9 cellular contexts compared by ENCODE assay signal in genomic region chr12:74111688-74112360, GRCh38.
DNase-seq lines count a peak whose midpoint lies in the region; ATAC-seq and TF ChIP-seq lines count a peak whose summit lies in the region.
"Had no signal": no experiment of that assay in that cellular context is flagged by ENCODE, and none has a peak within 500 bp of the region (broad histone marks: within the 10 kb centered on the region; RNA-seq: fewer than 3 reads in every experiment).

No MANE protein-coding gene starts in this region.

- H3K27me3 ChIP-seq in GM23338 (ENCODE audit: insufficient read depth) (no peaks in the 10 kb centered on the region), RWPE2 (ENCODE audit: insufficient read depth, poor library complexity, severe bottlenecking) (no peaks in the 10 kb centered on the region), gastroesophageal sphincter (no peaks in the 10 kb centered on the region)

- 59 to 61% methylated on average over 4 to 7 of the region's 8 CpGs for WGBS in gastroesophageal sphincter (ENCODE audit: low coverage in 1 of 2), 2 donors

- H3K27ac Mint-ChIP-seq in Calu3 (ENCODE audit: unreplicated experiment) (no peak overlapping the region), GM23338 (no peak overlapping the region)

- H3K36me3 Mint-ChIP-seq in Calu3 (ENCODE audit: insufficient read depth, unreplicated experiment) (no peaks in the 10 kb centered on the region), GM23338 (ENCODE audit: low read depth) (no peaks in the 10 kb centered on the region)

- DNase-seq in Calu3 (peak; percentile 66), GM23338 (ENCODE audit: low spot score) (peak; percentile 80), RWPE2 (ENCODE audit: low spot score) (no peak), iris pigment epithelial cell (ENCODE audit: low read depth) (peak; percentile 28), NCI-H2029 (lab: John Stamatoyannopoulos, UW) (no peak), HCEC 1CT (no peak), dedifferentiated amniotic fluid mesenchymal stem cell (ENCODE audit: extremely low spot score) (no peak)

- H3K27me3 Mint-ChIP-seq in Calu3 (ENCODE audit: unreplicated experiment): no peaks in the 10 kb centered on the region
- H3K27me3 Mint-ChIP-seq in GM23338 (ENCODE audit: insufficient read depth, low read depth, poor library complexity): no peaks in the 10 kb centered on the region

- no peak overlapping the region for H3K4me3 ChIP-seq in GM23338
- no peak overlapping the region for H3K4me3 ChIP-seq in RWPE2 (ENCODE audit: severe bottlenecking)
- H3K4me3 ChIP-seq in gastroesophageal sphincter: no peak overlapping the region
- H3K4me3 ChIP-seq: SK-N-MC had no signal

- no peak for TF ChIP-seq POLR2A in gastroesophageal sphincter (IDR thresholded peaks at IDR 0.05)

- H3K9me3 ChIP-seq in RWPE2 (ENCODE audit: severe bottlenecking): no peaks in the 10 kb centered on the region
- no peaks in the 10 kb centered on the region for H3K9me3 ChIP-seq in gastroesophageal sphincter

- intact Hi-C loops in Calu3 (cut with micrococcal nuclease; ENCODE audit: unreplicated experiment): loop anchor here (1.0 kb wide), 3 partner anchors 205 to 534 kb away; no protein-coding TSS in a partner anchor

- 0 out of 2 replicates have a peak overlapping the region, but pooled peaks have one; percentile 20 for H2AFZ ChIP-seq in GM23338

- H3K27ac ChIP-seq in GM23338 (ENCODE audit: low read depth) (no peak overlapping the region), RWPE2 (ENCODE audit: poor library complexity, severe bottlenecking) (no peak overlapping the region), gastroesophageal sphincter (no peak overlapping the region)
- H3K27ac ChIP-seq: SK-N-MC had no signal

- peak; percentile 43 for TF ChIP-seq CTCF in Calu3 (IDR thresholded peaks at IDR 0.05; ENCODE audit: unreplicated experiment)
- TF ChIP-seq CTCF in GM23338 (conservative IDR thresholded peaks at IDR 0.05; ENCODE audit: low read depth in 2 of 2): peak; percentile 83 to 89
- peak; percentile 28 for TF ChIP-seq CTCF in RWPE2 (IDR thresholded peaks at IDR 0.05; ENCODE audit: poor library complexity, severe bottlenecking)
- TF ChIP-seq CTCF in gastroesophageal sphincter (IDR thresholded peaks at IDR 0.05): no peak

- H3K9me3 Mint-ChIP-seq in Calu3 (ENCODE audit: low read depth, unreplicated experiment) (no peaks in the 10 kb centered on the region), GM23338 (no peaks in the 10 kb centered on the region)

- H3K79me2 ChIP-seq in GM23338 (replicated peaks; ENCODE audit: insufficient read depth): no peaks in the 10 kb centered on the region

- CTCF ChIA-PET in Calu3 (lab: Charles Lee): interaction anchor here (2.1 kb wide), 1 partner anchor 205 kb away, joined by 8 read pairs; no protein-coding TSS in a partner anchor

- H4K20me1 ChIP-seq in GM23338 (replicated peaks; ENCODE audit: insufficient read depth): no peaks in the 10 kb centered on the region

- no peaks in the 10 kb centered on the region for H3K36me3 ChIP-seq in GM23338 (ENCODE audit: insufficient read depth)
- no peaks in the 10 kb centered on the region for H3K36me3 ChIP-seq in RWPE2 (ENCODE audit: low read depth)
- no peaks in the 10 kb centered on the region for H3K36me3 ChIP-seq in gastroesophageal sphincter

- H3K4me2 ChIP-seq in GM23338: no peak overlapping the region

- no peak for TF ChIP-seq EP300 in gastroesophageal sphincter (IDR thresholded peaks at IDR 0.05)

- H3F3A ChIP-seq in GM23338 (replicated peaks; ENCODE audit: low read depth): no peaks in the 10 kb centered on the region

- H3K4me3 Mint-ChIP-seq in Calu3 (ENCODE audit: low read depth, unreplicated experiment) (no peak overlapping the region), GM23338 (no peak overlapping the region)

- ATAC-seq in GM23338 (peak; percentile 98), RWPE2 (ENCODE audit: low read depth) (peak; percentile 44; the same call in 1 of the 3 replicates), gastroesophageal sphincter (no peak)

- H3K4me1 ChIP-seq in GM23338 (ENCODE audit: insufficient read depth) (no peaks in the 10 kb centered on the region), RWPE2 (ENCODE audit: insufficient read depth, poor library complexity, severe bottlenecking) (no peaks in the 10 kb centered on the region), gastroesophageal sphincter (no peaks in the 10 kb centered on the region)

- no peaks in the 10 kb centered on the region for H3K4me1 Mint-ChIP-seq in Calu3 (ENCODE audit: low read depth, unreplicated experiment)
- no peaks in the 10 kb centered on the region for H3K4me1 Mint-ChIP-seq in GM23338

- H3K9me2 ChIP-seq in GM23338 (ENCODE audit: insufficient read depth): no peaks in the 10 kb centered on the region

- BruUV-seq in Calu3 (replicated peaks; lab: Mats Ljungman, UMichigan): no TSS peak

TF ChIP-seq in GM23338, 12 proteins besides CTCF, POLR2A, EP300 and RAD21 (continues in another document):
- no peak for TF ChIP-seq CREB1 (CRISPR knock-in tag; IDR thresholded peaks at IDR 0.05; ENCODE audit: low read depth)
- TF ChIP-seq, protein P1, sequence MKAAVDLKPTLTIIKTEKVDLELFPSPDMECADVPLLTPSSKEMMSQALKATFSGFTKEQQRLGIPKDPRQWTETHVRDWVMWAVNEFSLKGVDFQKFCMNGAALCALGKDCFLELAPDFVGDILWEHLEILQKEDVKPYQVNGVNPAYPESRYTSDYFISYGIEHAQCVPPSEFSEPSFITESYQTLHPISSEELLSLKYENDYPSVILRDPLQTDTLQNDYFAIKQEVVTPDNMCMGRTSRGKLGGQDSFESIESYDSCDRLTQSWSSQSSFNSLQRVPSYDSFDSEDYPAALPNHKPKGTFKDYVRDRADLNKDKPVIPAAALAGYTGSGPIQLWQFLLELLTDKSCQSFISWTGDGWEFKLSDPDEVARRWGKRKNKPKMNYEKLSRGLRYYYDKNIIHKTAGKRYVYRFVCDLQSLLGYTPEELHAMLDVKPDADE (IDR thresholded peaks at IDR 0.05): no peak
- no peak for TF ChIP-seq NANOG (IDR thresholded peaks at IDR 0.05; ENCODE audit: borderline replicate concordance)
- TF ChIP-seq POLR2AphosphoS5 (IDR thresholded peaks at IDR 0.05; ENCODE audit: low read depth): no peak
- TF ChIP-seq, protein P2, sequence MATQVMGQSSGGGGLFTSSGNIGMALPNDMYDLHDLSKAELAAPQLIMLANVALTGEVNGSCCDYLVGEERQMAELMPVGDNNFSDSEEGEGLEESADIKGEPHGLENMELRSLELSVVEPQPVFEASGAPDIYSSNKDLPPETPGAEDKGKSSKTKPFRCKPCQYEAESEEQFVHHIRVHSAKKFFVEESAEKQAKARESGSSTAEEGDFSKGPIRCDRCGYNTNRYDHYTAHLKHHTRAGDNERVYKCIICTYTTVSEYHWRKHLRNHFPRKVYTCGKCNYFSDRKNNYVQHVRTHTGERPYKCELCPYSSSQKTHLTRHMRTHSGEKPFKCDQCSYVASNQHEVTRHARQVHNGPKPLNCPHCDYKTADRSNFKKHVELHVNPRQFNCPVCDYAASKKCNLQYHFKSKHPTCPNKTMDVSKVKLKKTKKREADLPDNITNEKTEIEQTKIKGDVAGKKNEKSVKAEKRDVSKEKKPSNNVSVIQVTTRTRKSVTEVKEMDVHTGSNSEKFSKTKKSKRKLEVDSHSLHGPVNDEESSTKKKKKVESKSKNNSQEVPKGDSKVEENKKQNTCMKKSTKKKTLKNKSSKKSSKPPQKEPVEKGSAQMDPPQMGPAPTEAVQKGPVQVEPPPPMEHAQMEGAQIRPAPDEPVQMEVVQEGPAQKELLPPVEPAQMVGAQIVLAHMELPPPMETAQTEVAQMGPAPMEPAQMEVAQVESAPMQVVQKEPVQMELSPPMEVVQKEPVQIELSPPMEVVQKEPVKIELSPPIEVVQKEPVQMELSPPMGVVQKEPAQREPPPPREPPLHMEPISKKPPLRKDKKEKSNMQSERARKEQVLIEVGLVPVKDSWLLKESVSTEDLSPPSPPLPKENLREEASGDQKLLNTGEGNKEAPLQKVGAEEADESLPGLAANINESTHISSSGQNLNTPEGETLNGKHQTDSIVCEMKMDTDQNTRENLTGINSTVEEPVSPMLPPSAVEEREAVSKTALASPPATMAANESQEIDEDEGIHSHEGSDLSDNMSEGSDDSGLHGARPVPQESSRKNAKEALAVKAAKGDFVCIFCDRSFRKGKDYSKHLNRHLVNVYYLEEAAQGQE (IDR thresholded peaks at IDR 0.05; ENCODE audit: unreplicated experiment): no peak
- TF ChIP-seq ZNF331 (CRISPR knock-in tag; IDR thresholded peaks at IDR 0.05; ENCODE audit: low read depth): no peak
- no peak for TF ChIP-seq JUNB (IDR thresholded peaks at IDR 0.05; ENCODE audit: unreplicated experiment)

Comparison
In these comparisons a context has a peak if more than half of its experiments do, and no peak if none do; other contexts are left out.
1. DNase-seq: peak in Calu3 (single experiment), GM23338 (single experiment) and iris pigment epithelial cell (single experiment); none in RWPE2 (single experiment), NCI-H2029 (single experiment), HCEC 1CT (single experiment) and dedifferentiated amniotic fluid mesenchymal stem cell (single experiment).
2. CTCF ChIP-seq: peak in Calu3 (single experiment), GM23338 (2 of 2) and RWPE2 (single experiment); none in gastroesophageal sphincter (0 of 4).